22 cellular contexts compared by ENCODE assay signal in the genomic region with DNA sequence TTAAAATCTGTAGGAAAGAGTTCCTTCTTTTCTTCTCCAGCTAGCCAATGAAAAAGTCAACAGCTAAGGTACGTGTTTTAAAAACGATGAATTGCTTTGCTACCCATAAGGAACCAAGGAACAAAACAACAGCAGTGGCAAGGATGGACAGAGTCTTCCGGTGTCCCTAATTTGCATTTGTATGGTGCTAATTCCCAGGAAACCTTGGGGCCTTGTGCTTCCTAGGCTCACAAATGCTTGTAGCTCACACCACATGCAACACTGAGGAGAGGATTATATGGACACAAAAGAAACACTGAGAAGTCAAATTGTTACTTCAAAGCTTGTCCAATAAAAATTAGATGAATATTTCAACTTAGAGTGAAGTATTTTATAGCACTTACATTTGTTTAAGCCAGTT. TPM values are rescaled to one million over a fixed set of nuclear protein-coding genes. Genes with fewer than 3 reads are reported as not detected.
DNase-seq lines count a peak whose midpoint lies in the region; ATAC-seq and TF ChIP-seq lines count a peak whose summit lies in the region.
"Had no signal": no experiment of that assay in that cellular context is flagged by ENCODE, and none has a peak within 500 bp of the region (broad histone marks: within the 10 kb centered on the region; RNA-seq: fewer than 3 reads in every experiment).

No MANE protein-coding gene starts in this region.

- H3K9me3 ChIP-seq in NT2/D1 (ENCODE audit: insufficient read depth, low read length): no peaks in the 10 kb centered on the region
- H3K9me3 ChIP-seq: BE2C had no signal

- H3K36me3 Mint-ChIP-seq in activated CD4-positive, alpha-beta T cell treated with anti-CD3 and anti-CD28 coated beads for 36 hours (ENCODE audit: low read depth): no peaks in the 10 kb centered on the region

- no peak for ATAC-seq in activated CD4-positive, alpha-beta T cell treated with anti-CD3 and anti-CD28 coated beads for 36 hours
- no peak for ATAC-seq in HG03442 (IDR thresholded peaks at IDR 0.05; ENCODE audit: unreplicated experiment)
- ATAC-seq: activated T-helper 17 cell treated with anti-CD3 and anti-CD28 coated beads, Interleukin-2, amount 50 U/mL, for 72 hours; PC-3 had no signal

- intact Hi-C loops in activated CD4-positive, alpha-beta T cell treated with anti-CD3 and anti-CD28 coated beads for 36 hours (cut with DNase I, micrococcal nuclease): loop anchor here in 1 of 2 experiments (2.0 to 10.0 kb wide), 2 partner anchors 613 to 993 kb away; a partner anchor contains a TSS

- H3K36me3 ChIP-seq in NT2/D1 (ENCODE audit: insufficient read depth, insufficient read length, low read length): no peaks in the 10 kb centered on the region
- H3K36me3 ChIP-seq: BE2C had no signal

- no peak for TF ChIP-seq POLR2A in erythroblast (IDR thresholded peaks at IDR 0.05; ENCODE audit: low read length)

- peak; percentile 60 for DNase-seq in DMS153 treated with DMSO at 0.1 percent for 48 hours (lab: John Stamatoyannopoulos, UW; ENCODE audit: unreplicated experiment)
- peak; percentile 63 for DNase-seq in NCI-H146 (lab: John Stamatoyannopoulos, UW)
- DNase-seq in NT2/D1 (ENCODE audit: low read depth, low spot score): peak; percentile 94
- peak; percentile 58 for DNase-seq in iPS-NIHi7 (ENCODE audit: extremely low spot score)
- no peak for DNase-seq in OCI-M1 (lab: John Stamatoyannopoulos, UW)
- no peak for DNase-seq in activated CD4-positive, alpha-beta T cell treated with anti-CD3 and anti-CD28 coated beads for 36 hours
- no peak for DNase-seq in erythroblast (lab: John Stamatoyannopoulos, UW)
- DNase-seq: activated CD4-positive, alpha-beta T cell treated with anti-CD3 and anti-CD28 coated beads, Interleukin-2, amount 10 ng/mL, durations not matched to agents 24 days and 14 days; aorta; BE2C; caudate nucleus; DMS79; HCEC 1CT; NCI-H1048; NCI-H2029 treated with DMSO at 0.1 percent for 48 hours; occipital lobe; PC-3; Right ventricle myocardium superior had no signal

- no peak overlapping the region for H3K4me3 ChIP-seq in NT2/D1 (ENCODE audit: insufficient read length, low read depth)

- peaks cover 44% of the 10 kb centered on the region for H3K27me3 Mint-ChIP-seq in activated CD4-positive, alpha-beta T cell treated with anti-CD3 and anti-CD28 coated beads for 36 hours

- peaks cover 32% of the 10 kb centered on the region for H3K27me3 ChIP-seq in NT2/D1 (ENCODE audit: insufficient read depth, insufficient read length)
- H3K27me3 ChIP-seq: BE2C had no signal

- H3K4me1 Mint-ChIP-seq in activated CD4-positive, alpha-beta T cell treated with anti-CD3 and anti-CD28 coated beads for 36 hours: peaks cover 7% of the 10 kb centered on the region

- H3K9me3 Mint-ChIP-seq in activated CD4-positive, alpha-beta T cell treated with anti-CD3 and anti-CD28 coated beads for 36 hours (ENCODE audit: low read depth): no peaks in the 10 kb centered on the region
- H3K9me3 Mint-ChIP-seq: T-helper 2 cell treated with Interferon-gamma antibody and Interleukin-4, amounts not matched to agents 5 μg/mL and 100 μg/mL, for 36 hours had no signal

- CTCF ChIA-PET in activated CD4-positive, alpha-beta T cell treated with anti-CD3 and anti-CD28 coated beads for 36 hours (lab: Charles Lee): interaction anchor here (0.6 kb wide), 1 partner anchor 613 kb away, joined by 3 read pairs; no protein-coding TSS in a partner anchor

- no peak overlapping the region for H3K4me3 Mint-ChIP-seq in activated CD4-positive, alpha-beta T cell treated with anti-CD3 and anti-CD28 coated beads for 36 hours
- H3K4me3 Mint-ChIP-seq: activated CD4-positive, alpha-beta T cell treated with anti-CD3 and anti-CD28 coated beads, Interleukin-2, amount 10 ng/mL, durations not matched to agents 24 days and 14 days had no signal

- H3K4me1 ChIP-seq in NT2/D1 (ENCODE audit: insufficient read depth, insufficient read length): no peaks in the 10 kb centered on the region

- H3K9ac ChIP-seq in NT2/D1 (ENCODE audit: insufficient read length, low read depth): no peak overlapping the region

- H3K27ac Mint-ChIP-seq in activated CD4-positive, alpha-beta T cell treated with anti-CD3 and anti-CD28 coated beads for 36 hours: no peak overlapping the region
- H3K27ac Mint-ChIP-seq: activated CD4-positive, alpha-beta T cell treated with anti-CD3 and anti-CD28 coated beads, Interleukin-2, amount 10 ng/mL, durations not matched to agents 24 days and 14 days; activated naive CD8-positive, alpha-beta T cell; activated T-helper 17 cell treated with anti-CD3 and anti-CD28 coated beads, Interleukin-2, amount 50 U/mL, for 72 hours; T-helper 2 cell treated with Interferon-gamma antibody and Interleukin-4, amounts not matched to agents 5 μg/mL and 100 μg/mL, for 36 hours had no signal

- POLR2A ChIA-PET in activated CD4-positive, alpha-beta T cell treated with anti-CD3 and anti-CD28 coated beads for 36 hours (lab: Charles Lee): no interaction called here

RNA-seq across cellular contexts. Expression of a gene that starts 1.8 kb away (rescaled TPM):
- total RNA-seq in activated CD4-positive, alpha-beta T cell treated with anti-CD3 and anti-CD28 coated beads for 36 hours: under 1 TPM in 1 of 2 experiments, not detected in 1; 0.11 TPM

Comparison
In these comparisons a context has a peak if more than half of its experiments do, and no peak if none do; other contexts are left out.
1. DNase-seq: peak in DMS153 treated with DMSO at 0.1 percent for 48 hours (single experiment), NCI-H146 (single experiment), NT2/D1 (single experiment) and iPS-NIHi7 (single experiment); none in OCI-M1 (single experiment), activated CD4-positive, alpha-beta T cell treated with anti-CD3 and anti-CD28 coated beads for 36 hours (single experiment) and erythroblast (0 of 2).